Comparison of ENCODE assay signal across 9 cellular contexts in the genomic region with DNA sequence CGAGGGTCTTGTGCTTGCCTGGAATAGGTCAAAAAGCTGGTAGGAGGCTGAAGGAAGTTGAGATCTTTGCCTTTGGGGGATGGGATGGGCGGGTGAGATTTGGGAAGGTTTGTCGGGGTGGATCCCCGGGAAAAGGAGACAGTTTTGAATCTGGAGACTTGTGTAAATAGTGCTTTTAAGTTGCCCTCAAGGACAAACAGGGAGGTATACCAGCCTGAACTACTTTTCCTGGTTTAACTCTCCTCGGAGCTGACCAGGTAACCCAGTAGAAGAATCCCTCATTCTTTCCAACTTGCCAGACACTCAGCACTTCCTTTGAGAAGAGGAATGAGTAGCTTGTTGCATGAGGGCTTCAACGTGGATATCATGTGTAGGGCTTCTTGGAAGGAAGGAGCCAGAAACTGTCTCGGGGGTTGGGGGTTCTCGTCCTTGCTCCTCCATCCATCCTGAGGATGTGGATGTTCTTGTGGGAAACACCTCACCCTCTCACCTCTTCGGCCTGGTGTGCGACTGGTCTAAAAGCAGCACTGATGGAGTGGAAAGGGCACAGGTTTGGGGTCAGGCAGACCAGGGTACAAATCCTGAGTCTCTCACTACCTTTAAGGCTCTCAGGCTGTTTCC. TPM values are rescaled to one million over a fixed set of nuclear protein-coding genes. Genes with fewer than 3 reads are reported as not detected.
DNase-seq lines count a peak whose midpoint lies in the region; ATAC-seq, FAIRE-seq and TF ChIP-seq lines count a peak whose summit lies in the region.
"Had no signal": no experiment of that assay in that cellular context is flagged by ENCODE, and none has a peak within 500 bp of the region (broad histone marks: within the 10 kb centered on the region; RNA-seq: fewer than 3 reads in every experiment).

No MANE protein-coding gene starts in this region.

- peaks cover 0 to 2% (median 0%) of the 10 kb centered on the region in 5 donors for H3K9me3 Mint-ChIP-seq in CD8-positive, alpha-beta memory T cell
- H3K9me3 Mint-ChIP-seq: dendritic cell treated with granulocyte-macrophage colony-stimulating factor and Interleukin-4, amounts not matched to agents 40 ng/mL and 50 ng/mL, for 4 days had no signal

- H3K27ac ChIP-seq in CD8-positive, alpha-beta memory T cell (ENCODE audit: low read depth, low read length) = no peak overlapping the region
- H3K27ac ChIP-seq in Panc1 (ENCODE audit: low read length) (peak overlapping the region; percentile 72), esophagus squamous epithelium (peak overlapping the region in 2 of 4 donors; percentile 88 to 96), pancreas (peak overlapping the region in 3 of 4 donors; percentile 68 to 83 (median 78)), foreskin keratinocyte (no peak overlapping the region)

- no peak for FAIRE-seq in pancreas (lab: Jason Lieb, UNC)

- WGBS in esophagus squamous epithelium, 2 donors = 43 to 57% methylated on average over 9 to 10 of the region's 10 CpGs
- WGBS in pancreas, 2 donors = 37 to 51% methylated on average over 10 of the region's 10 CpGs

- peak overlapping the region in 6 of 7 donors; percentile 10 to 72 (median 44) for H3K4me3 Mint-ChIP-seq in CD8-positive, alpha-beta memory T cell
- H3K4me3 Mint-ChIP-seq: dendritic cell treated with granulocyte-macrophage colony-stimulating factor and Interleukin-4, amounts not matched to agents 40 ng/mL and 50 ng/mL, for 4 days had no signal

- BruUV-seq in Panc1 (replicated peaks; lab: Mats Ljungman, UMichigan) = TSS peak; percentile 85

- no peak for TF ChIP-seq POLR2A in esophagus squamous epithelium (IDR thresholded peaks at IDR 0.05)

- TF ChIP-seq CTCF in Panc1 (IDR thresholded peaks at IDR 0.05) (no peak), esophagus squamous epithelium (IDR thresholded peaks at IDR 0.05) (no peak), pancreas (IDR thresholded peaks at IDR 0.05) (no peak), foreskin keratinocyte (conservative IDR thresholded peaks at IDR 0.05) (no peak)

- POLR2A ChIA-PET in CD8-positive, alpha-beta memory T cell (lab: Charles Lee) = no interaction called here
- POLR2A ChIA-PET in Panc1 (lab: Charles Lee) = no interaction called here

- no peak overlapping the region for H3K27ac Mint-ChIP-seq in CD8-positive, alpha-beta memory T cell
- H3K27ac Mint-ChIP-seq: dendritic cell treated with granulocyte-macrophage colony-stimulating factor and Interleukin-4, amounts not matched to agents 40 ng/mL and 50 ng/mL, for 4 days had no signal

- H3K27me3 Mint-ChIP-seq in CD8-positive, alpha-beta memory T cell = peaks cover 40 to 59% of the 10 kb centered on the region in 2 donors

- peaks cover 8 to 23% (median 15%) of the 10 kb centered on the region in 3 donors for H3K4me1 Mint-ChIP-seq in CD8-positive, alpha-beta memory T cell

- H3K4me1 ChIP-seq in CD8-positive, alpha-beta memory T cell (ENCODE audit: insufficient read depth, low read length) = no peaks in the 10 kb centered on the region
- peaks cover 22% of the 10 kb centered on the region for H3K4me1 ChIP-seq in Panc1 (ENCODE audit: control insufficient read depth, insufficient read depth, low read length)
- H3K4me1 ChIP-seq in esophagus squamous epithelium = peaks cover 20 to 55% (median 26%) of the 10 kb centered on the region in 3 donors
- peaks cover 0 to 25% (median 7%) of the 10 kb centered on the region in 3 donors for H3K4me1 ChIP-seq in pancreas
- peaks cover 9% of the 10 kb centered on the region for H3K4me1 ChIP-seq in foreskin keratinocyte

- no peaks in the 10 kb centered on the region for H3K36me3 Mint-ChIP-seq in CD8-positive, alpha-beta memory T cell

- CTCF ChIA-PET in CD8-positive, alpha-beta memory T cell (lab: Charles Lee) = no interaction called here
- CTCF ChIA-PET in Panc1 (lab: Charles Lee) = interaction anchor here (0.6 kb wide), 1 partner anchor 75 kb away, joined by 3 read pairs; no protein-coding TSS in a partner anchor

- H3K27me3 ChIP-seq in CD8-positive, alpha-beta memory T cell (ENCODE audit: insufficient read depth, low read length, poor library complexity, severe bottlenecking) = peaks cover 4% of the 10 kb centered on the region
- H3K27me3 ChIP-seq in Panc1 (ENCODE audit: control insufficient read depth, insufficient read depth, low read length) (no peaks in the 10 kb centered on the region), esophagus squamous epithelium (peaks cover 0 to 31% (median 0%) of the 10 kb centered on the region in 4 donors), pancreas (no peaks in the 10 kb centered on the region), foreskin keratinocyte (no peaks in the 10 kb centered on the region)

- ATAC-seq in Panc1 = no peak
- ATAC-seq in pancreas = peak in 1 of 4 donors; percentile 2
- no peak for ATAC-seq in HG02763 (IDR thresholded peaks at IDR 0.05; ENCODE audit: unreplicated experiment)
- ATAC-seq in foreskin keratinocyte = no peak

- H3K36me3 ChIP-seq in CD8-positive, alpha-beta memory T cell (ENCODE audit: insufficient read depth, low read length) = no peaks in the 10 kb centered on the region
- H3K36me3 ChIP-seq in Panc1 (ENCODE audit: control insufficient read depth, insufficient read depth, low read length) (no peaks in the 10 kb centered on the region), esophagus squamous epithelium (no peaks in the 10 kb centered on the region), pancreas (no peaks in the 10 kb centered on the region)

- no peaks in the 10 kb centered on the region for H3K9me3 ChIP-seq in CD8-positive, alpha-beta memory T cell (ENCODE audit: low read length)
- H3K9me3 ChIP-seq in Panc1 (ENCODE audit: control insufficient read depth, insufficient read depth, low read depth, low read length) (no peaks in the 10 kb centered on the region), esophagus squamous epithelium (no peaks in the 10 kb centered on the region), pancreas (no peaks in the 10 kb centered on the region)

- intact Hi-C loops in Panc1 (cut with micrococcal nuclease; ENCODE audit: unreplicated experiment) = no loop called here
- intact Hi-C loops in esophagus squamous epithelium (cut with DNase I) = no loop called here
- intact Hi-C loops in pancreas (cut with DNase I) = no loop called here

- in situ Hi-C loops in Panc1 (cut with HindIII; ENCODE audit: low pct_unique_long_range_greater_than_20kb, low sequenced_read_pairs) = no loop called here

- H3K4me3 ChIP-seq in CD8-positive, alpha-beta memory T cell (ENCODE audit: low read length) = no peak overlapping the region
- H3K4me3 ChIP-seq in Panc1 (ENCODE audit: low read depth in 2 of 2, low read length in 2 of 2) (peak overlapping the region; percentile 67 to 73), esophagus squamous epithelium (peak overlapping the region in 3 of 4 donors; percentile 60 to 81 (median 66)), pancreas (peak overlapping the region in 3 of 4 donors; percentile 1 to 70 (median 62))

- no peak for DNase-seq in CD8-positive, alpha-beta memory T cell
- no peak for DNase-seq in Panc1 (ENCODE audit: low read depth, low spot score)
- no peak for DNase-seq in esophagus squamous epithelium (lab: John Stamatoyannopoulos, UW)
- DNase-seq in pancreas = no peak
- DNase-seq in NCI-H2029 treated with DMSO at 0.1 percent for 48 hours (lab: John Stamatoyannopoulos, UW) = no peak
- DNase-seq in foreskin keratinocyte = no peak
- DNase-seq in NCI-H2107 (lab: John Stamatoyannopoulos, UW) = no peak

RNA-seq across cellular contexts. Expression of a gene that starts 1.9 kb away (rescaled TPM):
- total RNA-seq in CD8-positive, alpha-beta memory T cell = 1 to 10 TPM; 1.7 to 2.1 TPM
- not detected for polyA plus RNA-seq in CD8-positive, alpha-beta memory T cell
- total RNA-seq in Panc1 (2021; ENCODE audit: unreplicated experiment) (47.6 TPM), esophagus squamous epithelium (10 to 100 TPM; 10.7 to 16.6 (median 13.5) TPM), pancreas (10 to 100 TPM; 22.6 to 43.8 (median 31.0) TPM), foreskin keratinocyte (18.7 and 21.1 TPM in 2 replicates)
- polyA plus RNA-seq in Panc1 (2012; ENCODE audit: insufficient read length) = 42.0 TPM
- polyA plus RNA-seq in pancreas (10 to 100 TPM; 17.4 to 30.3 TPM), foreskin keratinocyte (16.4 and 21.1 TPM in 2 replicates)

Comparison
In these comparisons a context has a peak if more than half of its experiments do, and no peak if none do; other contexts are left out.
1. H3K27ac ChIP-seq: peak in Panc1 (single experiment) and pancreas (3 of 4); none in CD8-positive, alpha-beta memory T cell (single experiment) and foreskin keratinocyte (single experiment).